Comparison of ENCODE assay signal across 1 cellular context in genomic region chr6:24872769-24873168, GRCh38.
TF ChIP-seq lines count a peak whose summit lies in the region.

No MANE protein-coding gene starts in this region.

TF ChIP-seq in SK-N-SH treated with all-trans-retinoic acid at 6 μM for 48 hours, 23 proteins besides CTCF, POLR2A, EP300 and RAD21 (continued from another document):
- TF ChIP-seq TSHZ2 (CRISPR knock-in tag; IDR thresholded peaks at IDR 0.05) (peak; percentile 86), ZNF70 (CRISPR knock-in tag; IDR thresholded peaks at IDR 0.05) (no peak), ZNF8 (CRISPR knock-in tag; IDR thresholded peaks at IDR 0.05) (no peak), RARB (CRISPR knock-in tag; IDR thresholded peaks at IDR 0.05) (no peak), CSDC2 (CRISPR knock-in tag; IDR thresholded peaks at IDR 0.05) (no peak), CSRNP3 (CRISPR knock-in tag; IDR thresholded peaks at IDR 0.05) (no peak), ZNF565 (CRISPR knock-in tag; conservative IDR thresholded peaks at IDR 0.05; ENCODE audit: low read depth) (no peak), ARNTL (CRISPR knock-in tag; IDR thresholded peaks at IDR 0.05; ENCODE audit: borderline replicate concordance, low read depth) (no peak), BACH2 (CRISPR knock-in tag; IDR thresholded peaks at IDR 0.05; ENCODE audit: borderline replicate concordance) (no peak), ESRRG (CRISPR knock-in tag; IDR thresholded peaks at IDR 0.05) (0 out of 2 replicates have a peak, but pooled peaks have one; percentile 20), ISL1 (CRISPR knock-in tag; IDR thresholded peaks at IDR 0.05) (peak; percentile 58), GLIS3 (CRISPR knock-in tag; IDR thresholded peaks at IDR 0.05) (no peak)
TF ChIP-seq in SK-N-SH treated with all-trans-retinoic acid at 6 μM for 48 hours: peak in this region for 4.
